ENCODE assay signal across 19 cellular contexts in genomic region chr3:20250786-20251185, GRCh38.
DNase-seq lines count a peak whose midpoint lies in the region; ATAC-seq and TF ChIP-seq lines count a peak whose summit lies in the region.
"Had no signal": no experiment of that assay in that cellular context is flagged by ENCODE, and none has a peak within 500 bp of the region (broad histone marks: within the 10 kb centered on the region; RNA-seq: fewer than 3 reads in every experiment).

No MANE protein-coding gene starts in this region.

- TF ChIP-seq CTCF in WTC11 (IDR thresholded peaks at IDR 0.05) = no peak
- TF ChIP-seq CTCF in mucosa of descending colon (IDR thresholded peaks at IDR 0.05) = no peak

- no peak overlapping the region for H3K9ac ChIP-seq in iPS-18a (ENCODE audit: low read length)

- no peaks in the 10 kb centered on the region for H3K27me3 ChIP-seq in HAP-1 (ENCODE audit: low read depth)
- no peaks in the 10 kb centered on the region for H3K27me3 ChIP-seq in iPS-18a (ENCODE audit: control insufficient read depth, insufficient read depth, low read length)

- H3K9me3 ChIP-seq in HAP-1 (no peaks in the 10 kb centered on the region), iPS-18a (ENCODE audit: control insufficient read depth, low read depth, low read length) (no peaks in the 10 kb centered on the region), mucosa of descending colon (no peaks in the 10 kb centered on the region)
- H3K9me3 ChIP-seq: A549, Caco-2 had no signal

- H3K36me3 Mint-ChIP-seq in WTC11 = peaks cover 8% of the 10 kb centered on the region; the same call in 1 of the 2 replicates
- peaks cover 0 to 2% of the 10 kb centered on the region in 2 donors for H3K36me3 Mint-ChIP-seq in stimulated activated naive B cell treated with anti-CD40 and anti-IgM and Interleukin-4, amounts not matched to agents 10 μg/mL and 1 μg/mL and 100 μg/mL, for 72 hours
- no peaks in the 10 kb centered on the region for H3K36me3 Mint-ChIP-seq in activated T-helper 2 cell treated with anti-CD3 and anti-CD28 coated beads, Interferon-gamma antibody, Interleukin-2, Interleukin-4, amounts not matched to agents 10 μg/mL and 5 μg/mL and 100 μg/mL, durations not matched to agents 14 hours and 24 hours and 36 hours (ENCODE audit: low read depth)

- H3K4me3 ChIP-seq in HAP-1 = no peak overlapping the region
- H3K4me3 ChIP-seq in iPS-18a (ENCODE audit: low read length) = peak overlapping the region; percentile 22
- H3K4me3 ChIP-seq in mucosa of descending colon = no peak overlapping the region
- H3K4me3 ChIP-seq: A549 had no signal

- peak; percentile 53 for DNase-seq in ELF-1 (ENCODE audit: low read depth, low spot score)
- DNase-seq in HAP-1 (ENCODE audit: low spot score in 2 of 2) = peak; percentile 18 to 66
- DNase-seq in WTC11 (ENCODE audit: low spot score) = no peak
- no peak for DNase-seq in stimulated activated naive B cell treated with anti-CD40 and anti-IgM and Interleukin-4, amounts not matched to agents 10 μg/mL and 1 μg/mL and 100 μg/mL, for 72 hours
- DNase-seq in mucosa of descending colon = no peak
- DNase-seq in activated T-helper 2 cell treated with anti-CD3 and anti-CD28 coated beads, Interferon-gamma antibody, Interleukin-2, Interleukin-4, amounts not matched to agents 10 μg/mL and 5 μg/mL and 100 μg/mL, durations not matched to agents 14 hours and 24 hours and 36 hours (ENCODE audit: low spot score) = no peak
- no peak for DNase-seq in cerebellar nuclear complex (lab: John Stamatoyannopoulos, UW)
- DNase-seq: AML-193; Caco-2; CD4-positive, alpha-beta T cell; GDM1; KBM-7 had no signal

- peaks cover 38% of the 10 kb centered on the region for H3K9me3 Mint-ChIP-seq in WTC11
- H3K9me3 Mint-ChIP-seq in stimulated activated naive B cell treated with anti-CD40 and anti-IgM and Interleukin-4, amounts not matched to agents 10 μg/mL and 1 μg/mL and 100 μg/mL, for 72 hours = peaks cover 4 to 10% of the 10 kb centered on the region in 2 donors
- no peaks in the 10 kb centered on the region for H3K9me3 Mint-ChIP-seq in activated T-helper 2 cell treated with anti-CD3 and anti-CD28 coated beads, Interferon-gamma antibody, Interleukin-2, Interleukin-4, amounts not matched to agents 10 μg/mL and 5 μg/mL and 100 μg/mL, durations not matched to agents 14 hours and 24 hours and 36 hours

- peaks cover 39% of the 10 kb centered on the region for H3K4me1 Mint-ChIP-seq in WTC11
- peaks cover 7 to 13% of the 10 kb centered on the region in 2 donors for H3K4me1 Mint-ChIP-seq in stimulated activated naive B cell treated with anti-CD40 and anti-IgM and Interleukin-4, amounts not matched to agents 10 μg/mL and 1 μg/mL and 100 μg/mL, for 72 hours
- H3K4me1 Mint-ChIP-seq in activated T-helper 2 cell treated with anti-CD3 and anti-CD28 coated beads, Interferon-gamma antibody, Interleukin-2, Interleukin-4, amounts not matched to agents 10 μg/mL and 5 μg/mL and 100 μg/mL, durations not matched to agents 14 hours and 24 hours and 36 hours (ENCODE audit: low read depth) = no peaks in the 10 kb centered on the region

- H3K36me3 ChIP-seq in HAP-1 (replicated peaks) = no peaks in the 10 kb centered on the region
- H3K36me3 ChIP-seq in iPS-18a (ENCODE audit: control insufficient read depth, low read depth, low read length) = no peaks in the 10 kb centered on the region
- no peaks in the 10 kb centered on the region for H3K36me3 ChIP-seq in mucosa of descending colon (ENCODE audit: low read depth)

- no peak overlapping the region for H3K27ac ChIP-seq in iPS-18a (ENCODE audit: low read length)
- H3K27ac ChIP-seq: 22Rv1, A549, C4-2B, HL-60 had no signal

- H3K27me3 Mint-ChIP-seq in WTC11 (ENCODE audit: low read depth) = no peaks in the 10 kb centered on the region; the same call in 1 of the 2 replicates
- H3K27me3 Mint-ChIP-seq in stimulated activated naive B cell treated with anti-CD40 and anti-IgM and Interleukin-4, amounts not matched to agents 10 μg/mL and 1 μg/mL and 100 μg/mL, for 72 hours = no peaks in the 10 kb centered on the region
- no peaks in the 10 kb centered on the region for H3K27me3 Mint-ChIP-seq in activated T-helper 2 cell treated with anti-CD3 and anti-CD28 coated beads, Interferon-gamma antibody, Interleukin-2, Interleukin-4, amounts not matched to agents 10 μg/mL and 5 μg/mL and 100 μg/mL, durations not matched to agents 14 hours and 24 hours and 36 hours (ENCODE audit: low read depth)
- H3K27me3 Mint-ChIP-seq: CD4-positive, alpha-beta T cell; IgD-negative memory B cell had no signal

- CTCF ChIA-PET in WTC11 (lab: Charles Lee) = no interaction called here

- intact Hi-C loops in mucosa of descending colon (cut with DNase I, micrococcal nuclease) = no loop called here
- intact Hi-C loops in activated T-helper 2 cell treated with anti-CD3 and anti-CD28 coated beads, Interferon-gamma antibody, Interleukin-2, Interleukin-4, amounts not matched to agents 10 μg/mL and 5 μg/mL and 100 μg/mL, durations not matched to agents 14 hours and 24 hours and 36 hours (cut with micrococcal nuclease) = no loop called here

- in situ Hi-C loops in HAP-1 (cut with MboI; ENCODE audit: low sequenced_read_pairs) = no loop called here

- ATAC-seq in WTC11 (peak; percentile 82), mucosa of descending colon (no peak)
- no peak for ATAC-seq in stimulated activated naive B cell treated with anti-CD40 and anti-IgM and Interleukin-4, amounts not matched to agents 10 μg/mL and 1 μg/mL and 100 μg/mL, for 72 hours (replicated peaks)
- ATAC-seq: A549, HepG2 had no signal

- H3K4me3 Mint-ChIP-seq in WTC11 = peak overlapping the region; percentile 15; the same call in 1 of the 2 replicates
- H3K4me3 Mint-ChIP-seq in stimulated activated naive B cell treated with anti-CD40 and anti-IgM and Interleukin-4, amounts not matched to agents 10 μg/mL and 1 μg/mL and 100 μg/mL, for 72 hours = no peak overlapping the region
- H3K4me3 Mint-ChIP-seq in activated T-helper 2 cell treated with anti-CD3 and anti-CD28 coated beads, Interferon-gamma antibody, Interleukin-2, Interleukin-4, amounts not matched to agents 10 μg/mL and 5 μg/mL and 100 μg/mL, durations not matched to agents 14 hours and 24 hours and 36 hours (ENCODE audit: low read depth) = no peak overlapping the region
- H3K4me3 Mint-ChIP-seq: CD4-positive, alpha-beta T cell; IgD-negative memory B cell had no signal

- H3K4me1 ChIP-seq in HAP-1 = peaks cover 6% of the 10 kb centered on the region; the same call in 1 of the 2 replicates
- H3K4me1 ChIP-seq in iPS-18a (ENCODE audit: control insufficient read depth, low read depth, low read length) = peaks cover 14% of the 10 kb centered on the region
- no peaks in the 10 kb centered on the region for H3K4me1 ChIP-seq in mucosa of descending colon (ENCODE audit: low read depth)
- H3K4me1 ChIP-seq: A549, Caco-2 had no signal

- POLR2A ChIA-PET in WTC11 (lab: Charles Lee) = no interaction called here

- no peak overlapping the region for H3K27ac Mint-ChIP-seq in WTC11
- H3K27ac Mint-ChIP-seq in stimulated activated naive B cell treated with anti-CD40 and anti-IgM and Interleukin-4, amounts not matched to agents 10 μg/mL and 1 μg/mL and 100 μg/mL, for 72 hours = no peak overlapping the region
- H3K27ac Mint-ChIP-seq in activated T-helper 2 cell treated with anti-CD3 and anti-CD28 coated beads, Interferon-gamma antibody, Interleukin-2, Interleukin-4, amounts not matched to agents 10 μg/mL and 5 μg/mL and 100 μg/mL, durations not matched to agents 14 hours and 24 hours and 36 hours = no peak overlapping the region
- H3K27ac Mint-ChIP-seq: CD4-positive, alpha-beta T cell; IgD-negative memory B cell had no signal

TF ChIP-seq in WTC11, 78 proteins besides CTCF, POLR2A, EP300 and RAD21:
- TF ChIP-seq ATF1 (CRISPR knock-in tag; IDR thresholded peaks at IDR 0.05) = no peak
- no peak for TF ChIP-seq GRHL2 (CRISPR knock-in tag; IDR thresholded peaks at IDR 0.05; ENCODE audit: insufficient replicate concordance, severe bottlenecking)
- no peak for TF ChIP-seq RELA (CRISPR knock-in tag; IDR thresholded peaks at IDR 0.05; ENCODE audit: borderline replicate concordance)
- no peak for TF ChIP-seq KAT7 (CRISPR knock-in tag; IDR thresholded peaks at IDR 0.05; ENCODE audit: borderline replicate concordance)
- no peak for TF ChIP-seq ZNF232 (CRISPR knock-in tag; IDR thresholded peaks at IDR 0.05)
- TF ChIP-seq JUN (CRISPR knock-in tag; IDR thresholded peaks at IDR 0.05) = no peak
- TF ChIP-seq TCF7 (CRISPR knock-in tag; IDR thresholded peaks at IDR 0.05; ENCODE audit: low read depth) = no peak
- TF ChIP-seq NR2C2 (CRISPR knock-in tag; IDR thresholded peaks at IDR 0.05) = no peak
- no peak for TF ChIP-seq ZNF512 (CRISPR knock-in tag; IDR thresholded peaks at IDR 0.05; ENCODE audit: borderline replicate concordance)
- TF ChIP-seq MAX (CRISPR knock-in tag; IDR thresholded peaks at IDR 0.05) = no peak

Comparison
In these comparisons a context has a peak if more than half of its experiments do, and no peak if none do; other contexts are left out.
1. DNase-seq: peak in ELF-1 (single experiment) and HAP-1 (2 of 2); none in WTC11 (single experiment), stimulated activated naive B cell treated with anti-CD40 and anti-IgM and Interleukin-4, amounts not matched to agents 10 μg/mL and 1 μg/mL and 100 μg/mL, for 72 hours (single experiment), mucosa of descending colon (0 of 3), activated T-helper 2 cell treated with anti-CD3 and anti-CD28 coated beads, Interferon-gamma antibody, Interleukin-2, Interleukin-4, amounts not matched to agents 10 μg/mL and 5 μg/mL and 100 μg/mL, durations not matched to agents 14 hours and 24 hours and 36 hours (single experiment) and cerebellar nuclear complex (0 of 2).